In the genomic region with DNA sequence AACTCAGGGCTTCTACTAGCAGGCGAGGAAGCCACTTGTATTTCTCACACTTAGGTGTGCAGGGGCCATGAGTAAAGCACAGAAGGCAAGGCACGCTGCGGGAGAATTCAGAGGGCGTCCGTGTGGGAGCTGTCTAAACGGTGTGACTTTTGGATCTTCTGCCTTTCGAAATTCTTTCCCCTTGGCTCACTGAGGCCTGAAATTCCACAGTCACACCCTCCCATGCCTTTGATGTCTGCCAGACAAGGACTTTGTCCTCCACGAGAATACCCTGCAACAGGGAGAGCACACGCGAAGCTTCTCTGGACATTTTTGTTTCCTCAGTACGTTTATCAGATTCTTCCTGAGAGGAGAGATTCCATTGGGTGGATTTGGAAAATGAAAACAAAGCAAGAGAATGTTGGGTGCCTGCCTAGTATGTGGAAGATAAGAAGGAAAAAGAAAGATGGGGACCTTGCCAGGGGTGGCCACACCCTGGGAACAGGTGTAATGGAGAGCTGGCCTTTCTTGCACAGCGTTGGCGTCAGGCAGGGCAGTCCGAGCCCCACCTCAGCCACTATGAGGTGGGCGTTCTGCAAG, we compare ENCODE assay signal across 19 cellular contexts.
A peak's percentile ranks its signal among the peaks of the same experiment; 100 is the strongest.
DNase-seq lines count a peak whose midpoint lies in the region; ATAC-seq and TF ChIP-seq lines count a peak whose summit lies in the region.
"Had no signal": no experiment of that assay in that cellular context is flagged by ENCODE, and none has a peak within 500 bp of the region (broad histone marks: within the 10 kb centered on the region; RNA-seq: fewer than 3 reads in every experiment).

No MANE protein-coding gene starts in this region.

- DNase-seq in NCI-H226 = peak; percentile 62
- DNase-seq in hepatocyte (ENCODE audit: low spot score) = peak; percentile 75
- DNase-seq in lower lobe of right lung = no peak
- DNase-seq in transverse colon = peak; percentile 30
- DNase-seq in activated T-helper 2 cell treated with anti-CD3 and anti-CD28 coated beads, Interferon-gamma antibody, Interleukin-2, Interleukin-4, amounts not matched to agents 10 μg/mL and 5 μg/mL and 100 μg/mL, durations not matched to agents 14 hours and 24 hours and 36 hours (ENCODE audit: low spot score) = no peak
- no peak for DNase-seq in GM13976 (ENCODE audit: low spot score)
- DNase-seq in osteocyte (ENCODE audit: extremely low spot score, unreplicated experiment) = no peak
- DNase-seq: activated CD4-positive, CD25-positive, alpha-beta regulatory T cell treated with anti-CD3 and anti-CD28 coated beads, Interleukin-2, amount 50 U/mL, for 72 hours; activated CD8-positive, alpha-beta memory T cell treated with anti-CD3 and anti-CD28 coated beads for 24 hours; activated naive CD4-positive, alpha-beta T cell treated with anti-CD3 and anti-CD28 coated beads, Interleukin-2, amount 10 ng/mL, durations not matched to agents 7 days and 5 days; activated T-cell treated with anti-CD3 and anti-CD28 coated beads, Interleukin-2, amount 50 U/mL, for 4 hours; erythroblast; Karpas-422; NCI-H1105; NCI-H524 treated with DMSO at 0.1 percent for 48 hours; T1000 had no signal

- H4K20me1 ChIP-seq in hepatocyte (ENCODE audit: insufficient read depth, poor library complexity, severe bottlenecking) = no peaks in the 10 kb centered on the region

- no peak overlapping the region for H3K4me3 ChIP-seq in hepatocyte
- peak overlapping the region; percentile 6 for H3K4me3 ChIP-seq in lower lobe of right lung
- no peak overlapping the region for H3K4me3 ChIP-seq in transverse colon
- H3K4me3 ChIP-seq: HAP-1, thoracic aorta had no signal

- H3K36me3 ChIP-seq in hepatocyte (replicated peaks; ENCODE audit: insufficient read depth, low read depth) (no peaks in the 10 kb centered on the region), lower lobe of right lung (no peaks in the 10 kb centered on the region), transverse colon (no peaks in the 10 kb centered on the region)
- H3K36me3 ChIP-seq: HAP-1, thoracic aorta had no signal

- intact Hi-C loops in lower lobe of right lung (cut with DNase I) (no loop called here), transverse colon (cut with DNase I; ENCODE audit: low total_unique reads) (no loop called here)
- intact Hi-C loops in activated T-helper 2 cell treated with anti-CD3 and anti-CD28 coated beads, Interferon-gamma antibody, Interleukin-2, Interleukin-4, amounts not matched to agents 10 μg/mL and 5 μg/mL and 100 μg/mL, durations not matched to agents 14 hours and 24 hours and 36 hours (cut with micrococcal nuclease) = no loop called here

- H3K9me3 ChIP-seq in hepatocyte (ENCODE audit: low read depth) = no peaks in the 10 kb centered on the region
- peaks cover 9% of the 10 kb centered on the region for H3K9me3 ChIP-seq in lower lobe of right lung
- H3K9me3 ChIP-seq in transverse colon = peaks cover 8 to 12% of the 10 kb centered on the region in 2 donors
- H3K9me3 ChIP-seq: HAP-1 had no signal

- H3K27me3 ChIP-seq in hepatocyte = no peaks in the 10 kb centered on the region
- no peaks in the 10 kb centered on the region for H3K27me3 ChIP-seq in lower lobe of right lung (ENCODE audit: low read depth)
- no peaks in the 10 kb centered on the region for H3K27me3 ChIP-seq in transverse colon

- no peak for TF ChIP-seq POLR2A in transverse colon (IDR thresholded peaks at IDR 0.05)

- peaks cover 17% of the 10 kb centered on the region for H3K4me1 ChIP-seq in hepatocyte (ENCODE audit: insufficient read depth)
- peaks cover 4% of the 10 kb centered on the region for H3K4me1 ChIP-seq in lower lobe of right lung
- H3K4me1 ChIP-seq in transverse colon = peaks cover 0 to 12% (median 5%) of the 10 kb centered on the region in 4 donors
- H3K4me1 ChIP-seq: HAP-1 had no signal

- no peaks in the 10 kb centered on the region for H3K9me2 ChIP-seq in hepatocyte (replicated peaks; ENCODE audit: insufficient read depth)

- H3K27ac ChIP-seq in hepatocyte = peak overlapping the region; percentile 96
- no peak overlapping the region for H3K27ac ChIP-seq in lower lobe of right lung
- H3K27ac ChIP-seq in transverse colon = peak overlapping the region in 2 of 4 donors; percentile 12 to 19
- H3K27ac ChIP-seq: thoracic aorta had no signal

- H3K36me3 Mint-ChIP-seq in activated T-helper 2 cell treated with anti-CD3 and anti-CD28 coated beads, Interferon-gamma antibody, Interleukin-2, Interleukin-4, amounts not matched to agents 10 μg/mL and 5 μg/mL and 100 μg/mL, durations not matched to agents 14 hours and 24 hours and 36 hours (ENCODE audit: low read depth) = no peaks in the 10 kb centered on the region
- H3K36me3 Mint-ChIP-seq in osteocyte (ENCODE audit: unreplicated experiment) = no peaks in the 10 kb centered on the region
- H3K36me3 Mint-ChIP-seq: activated naive CD4-positive, alpha-beta T cell treated with anti-CD3 and anti-CD28 coated beads, Interleukin-2, amount 10 ng/mL, durations not matched to agents 7 days and 5 days; stimulated activated effector memory CD8-positive, alpha-beta T cell treated with anti-CD3 and anti-CD28 coated beads, Interleukin-12 subunit alpha, Interleukin-12 subunit beta, amount 100 ng/mL, for 72 hours had no signal

- H3K79me2 ChIP-seq in hepatocyte = no peaks in the 10 kb centered on the region

- no peak overlapping the region for H2AFZ ChIP-seq in hepatocyte

- no peak overlapping the region for H3K27ac Mint-ChIP-seq in activated T-helper 2 cell treated with anti-CD3 and anti-CD28 coated beads, Interferon-gamma antibody, Interleukin-2, Interleukin-4, amounts not matched to agents 10 μg/mL and 5 μg/mL and 100 μg/mL, durations not matched to agents 14 hours and 24 hours and 36 hours
- no peak overlapping the region for H3K27ac Mint-ChIP-seq in osteocyte (ENCODE audit: unreplicated experiment)
- H3K27ac Mint-ChIP-seq: activated naive CD4-positive, alpha-beta T cell treated with anti-CD3 and anti-CD28 coated beads, Interleukin-2, amount 10 ng/mL, durations not matched to agents 7 days and 5 days; stimulated activated effector memory CD8-positive, alpha-beta T cell treated with anti-CD3 and anti-CD28 coated beads, Interleukin-12 subunit alpha, Interleukin-12 subunit beta, amount 100 ng/mL, for 72 hours had no signal

- in situ Hi-C loops in transverse colon (cut with MboI; ENCODE audit: low pct_ligation_motif_present in 1 of 4, low pct_unique_long_range_greater_than_20kb in 1 of 4, low sequenced_read_pairs in 3 of 4) (no loop called here), GM13976 (cut with MboI; ENCODE audit: low sequenced_read_pairs, unreplicated experiment) (no loop called here)

- H3K4me2 ChIP-seq in hepatocyte = peak overlapping the region; percentile 51

- no peak overlapping the region for H3K4me3 Mint-ChIP-seq in activated T-helper 2 cell treated with anti-CD3 and anti-CD28 coated beads, Interferon-gamma antibody, Interleukin-2, Interleukin-4, amounts not matched to agents 10 μg/mL and 5 μg/mL and 100 μg/mL, durations not matched to agents 14 hours and 24 hours and 36 hours (ENCODE audit: low read depth)
- H3K4me3 Mint-ChIP-seq in osteocyte (ENCODE audit: unreplicated experiment) = no peak overlapping the region
- H3K4me3 Mint-ChIP-seq: activated naive CD4-positive, alpha-beta T cell treated with anti-CD3 and anti-CD28 coated beads, Interleukin-2, amount 10 ng/mL, durations not matched to agents 7 days and 5 days; activated T-cell treated with anti-CD3 and anti-CD28 coated beads, Interleukin-2, amount 50 U/mL, for 4 hours; stimulated activated effector memory CD8-positive, alpha-beta T cell treated with anti-CD3 and anti-CD28 coated beads, Interleukin-12 subunit alpha, Interleukin-12 subunit beta, amount 100 ng/mL, for 72 hours had no signal

- peaks cover 5% of the 10 kb centered on the region for H3K9me3 Mint-ChIP-seq in activated T-helper 2 cell treated with anti-CD3 and anti-CD28 coated beads, Interferon-gamma antibody, Interleukin-2, Interleukin-4, amounts not matched to agents 10 μg/mL and 5 μg/mL and 100 μg/mL, durations not matched to agents 14 hours and 24 hours and 36 hours
- H3K9me3 Mint-ChIP-seq in osteocyte (ENCODE audit: unreplicated experiment) = peaks cover 11% of the 10 kb centered on the region
- H3K9me3 Mint-ChIP-seq: activated naive CD4-positive, alpha-beta T cell treated with anti-CD3 and anti-CD28 coated beads, Interleukin-2, amount 10 ng/mL, durations not matched to agents 7 days and 5 days; stimulated activated effector memory CD8-positive, alpha-beta T cell treated with anti-CD3 and anti-CD28 coated beads, Interleukin-12 subunit alpha, Interleukin-12 subunit beta, amount 100 ng/mL, for 72 hours had no signal

- TF ChIP-seq CTCF in hepatocyte (IDR thresholded peaks at IDR 0.05; ENCODE audit: poor library complexity) = no peak
- TF ChIP-seq CTCF in lower lobe of right lung (IDR thresholded peaks at IDR 0.05) = no peak
- TF ChIP-seq CTCF in transverse colon (IDR thresholded peaks at IDR 0.05) = no peak
- no peak for TF ChIP-seq CTCF in GM13976 (IDR thresholded peaks at IDR 0.05; ENCODE audit: borderline replicate concordance, control extremely low read depth, extremely low read depth, insufficient read depth, missing control alignments)
- TF ChIP-seq CTCF in osteocyte (IDR thresholded peaks at IDR 0.05) = no peak

- peaks cover 24% of the 10 kb centered on the region for H3K27me3 Mint-ChIP-seq in activated T-helper 2 cell treated with anti-CD3 and anti-CD28 coated beads, Interferon-gamma antibody, Interleukin-2, Interleukin-4, amounts not matched to agents 10 μg/mL and 5 μg/mL and 100 μg/mL, durations not matched to agents 14 hours and 24 hours and 36 hours (ENCODE audit: low read depth)
- no peaks in the 10 kb centered on the region for H3K27me3 Mint-ChIP-seq in osteocyte (ENCODE audit: unreplicated experiment)

- peak; percentile 53 to 62 for ATAC-seq in lower lobe of right lung
- ATAC-seq: activated T-cell treated with anti-CD3 and anti-CD28 coated beads, Interleukin-2, amount 50 U/mL, for 4 hours; stimulated activated effector memory CD8-positive, alpha-beta T cell treated with anti-CD3 and anti-CD28 coated beads, Interleukin-12 subunit alpha, Interleukin-12 subunit beta, amount 100 ng/mL, for 72 hours had no signal

- WGBS in hepatocyte (ENCODE audit: low lambda C conversion rate, missing lambda C conversion rate) = 52% methylated on average over 15 of the region's 15 CpGs
- WGBS in transverse colon (ENCODE audit: low coverage in 1 of 2), 2 donors = 42 to 48% methylated on average over 11 to 15 of the region's 15 CpGs

- no peak for TF ChIP-seq EP300 in transverse colon (IDR thresholded peaks at IDR 0.05; ENCODE audit: low read depth)

- no peaks in the 10 kb centered on the region for H3K4me1 Mint-ChIP-seq in activated T-helper 2 cell treated with anti-CD3 and anti-CD28 coated beads, Interferon-gamma antibody, Interleukin-2, Interleukin-4, amounts not matched to agents 10 μg/mL and 5 μg/mL and 100 μg/mL, durations not matched to agents 14 hours and 24 hours and 36 hours (ENCODE audit: low read depth)
- peaks cover 23% of the 10 kb centered on the region for H3K4me1 Mint-ChIP-seq in osteocyte (ENCODE audit: unreplicated experiment)
- H3K4me1 Mint-ChIP-seq: activated naive CD4-positive, alpha-beta T cell treated with anti-CD3 and anti-CD28 coated beads, Interleukin-2, amount 10 ng/mL, durations not matched to agents 7 days and 5 days; stimulated activated effector memory CD8-positive, alpha-beta T cell treated with anti-CD3 and anti-CD28 coated beads, Interleukin-12 subunit alpha, Interleukin-12 subunit beta, amount 100 ng/mL, for 72 hours had no signal

Comparison
In these comparisons a context has a peak if more than half of its experiments do, and no peak if none do; other contexts are left out.
1. DNase-seq: peak in NCI-H226 (single experiment), hepatocyte (single experiment) and transverse colon (single experiment); none in lower lobe of right lung (single experiment), activated T-helper 2 cell treated with anti-CD3 and anti-CD28 coated beads, Interferon-gamma antibody, Interleukin-2, Interleukin-4, amounts not matched to agents 10 μg/mL and 5 μg/mL and 100 μg/mL, durations not matched to agents 14 hours and 24 hours and 36 hours (single experiment), GM13976 (single experiment) and osteocyte (single experiment).